Comparison of ENCODE assay signal across 1 cellular context in genomic region chr17:42311240-42312034, GRCh38.
TF ChIP-seq lines count a peak whose summit lies in the region.

No MANE protein-coding gene starts in this region.

TF ChIP-seq in K562, 482 proteins besides CTCF, POLR2A, EP300 and RAD21 (continued from another document and continues in another):
- TF ChIP-seq ZNF449 (CRISPR knock-in tag; IDR thresholded peaks at IDR 0.05), result no peak
- TF ChIP-seq SMAD4 (CRISPR knock-in tag; conservative IDR thresholded peaks at IDR 0.05), result peak; percentile 66
- TF ChIP-seq SPI1 (IDR thresholded peaks at IDR 0.05; ENCODE audit: borderline replicate concordance, low read depth, low read length), result no peak
- no peak for TF ChIP-seq HDGF (IDR thresholded peaks at IDR 0.05)
- no peak for TF ChIP-seq ZNF23 (CRISPR knock-in tag; IDR thresholded peaks at IDR 0.05)
- no peak; the same call in 1 of the 2 replicates for TF ChIP-seq ZNF41 (CRISPR knock-in tag; conservative IDR thresholded peaks at IDR 0.05)
- no peak for TF ChIP-seq PHTF2 (CRISPR knock-in tag; IDR thresholded peaks at IDR 0.05)
- no peak for TF ChIP-seq ZNF407 (IDR thresholded peaks at IDR 0.05; ENCODE audit: low read depth)
- TF ChIP-seq ILF3 (IDR thresholded peaks at IDR 0.05; ENCODE audit: borderline replicate concordance), result no peak
- TF ChIP-seq ZNF239 (CRISPR knock-in tag; IDR thresholded peaks at IDR 0.05), result no peak; the same call in 1 of the 2 replicates
- no peak for TF ChIP-seq ZBTB8A (IDR thresholded peaks at IDR 0.05; ENCODE audit: partially characterized antibody)
- TF ChIP-seq ZNF764 (CRISPR knock-in tag; IDR thresholded peaks at IDR 0.05; ENCODE audit: low read depth), result no peak
- TF ChIP-seq ZNF436 (CRISPR knock-in tag; IDR thresholded peaks at IDR 0.05), result no peak
- no peak for TF ChIP-seq CCAR2 (IDR thresholded peaks at IDR 0.05; ENCODE audit: low read depth, low read length)
- peak; percentile 45; the same call in 1 of the 2 replicates for TF ChIP-seq USF1 (CRISPR knock-in tag; IDR thresholded peaks at IDR 0.05)
- TF ChIP-seq MEF2A (IDR thresholded peaks at IDR 0.05; ENCODE audit: control insufficient read depth, low read depth, low read length), result 0 out of 2 replicates have a peak, but pooled peaks have one; percentile 22
- TF ChIP-seq RBM17 (IDR thresholded peaks at IDR 0.05; ENCODE audit: borderline replicate concordance, low read depth, low read length), result no peak
- TF ChIP-seq TSC22D4 (tag; IDR thresholded peaks at IDR 0.05), result no peak
- peak in 1 of 2 experiments; percentile 76; a peak in 2 of 4 replicates for TF ChIP-seq MAZ (CRISPR knock-in tag; conservative IDR thresholded peaks at IDR 0.05 in 1 of 2, IDR thresholded peaks at IDR 0.05 in 1 of 2)
- peak; percentile 36; the same call in 1 of the 2 replicates for TF ChIP-seq SMARCE1 (IDR thresholded peaks at IDR 0.05)
- TF ChIP-seq ZNF324 (CRISPR knock-in tag; IDR thresholded peaks at IDR 0.05), result no peak
- TF ChIP-seq ZNF707 (CRISPR knock-in tag; conservative IDR thresholded peaks at IDR 0.05), result no peak
- peak in 1 of 2 experiments; percentile 77; a peak in 2 of 4 replicates for TF ChIP-seq HDAC1 (IDR thresholded peaks at IDR 0.05)
- TF ChIP-seq SLC30A9 (CRISPR knock-in tag; IDR thresholded peaks at IDR 0.05), result no peak; the same call in 1 of the 2 replicates
- peak; percentile 53; the same call in 1 of the 2 replicates for TF ChIP-seq RAD51 (IDR thresholded peaks at IDR 0.05; ENCODE audit: borderline replicate concordance, low read depth)
- no peak for TF ChIP-seq ESRRB (CRISPR knock-in tag; IDR thresholded peaks at IDR 0.05; ENCODE audit: borderline replicate concordance)
- no peak for TF ChIP-seq MIER1 (IDR thresholded peaks at IDR 0.05; ENCODE audit: low read depth)
- TF ChIP-seq SMARCB1 (IDR thresholded peaks at IDR 0.05; ENCODE audit: insufficient read length, low read depth), result no peak
- no peak for TF ChIP-seq MAFF (IDR thresholded peaks at IDR 0.05; ENCODE audit: low read length)
- TF ChIP-seq ZNF785 (CRISPR knock-in tag; IDR thresholded peaks at IDR 0.05), result no peak
- TF ChIP-seq ARNT (IDR thresholded peaks at IDR 0.05), result peak in 1 of 2 experiments; percentile 28; a peak in 1 of 4 replicates
- no peak for TF ChIP-seq ZFP1 (CRISPR knock-in tag; IDR thresholded peaks at IDR 0.05)
- no peak for TF ChIP-seq ZNF398 (CRISPR knock-in tag; IDR thresholded peaks at IDR 0.05)
- no peak for TF ChIP-seq ELF2 (CRISPR knock-in tag; IDR thresholded peaks at IDR 0.05)
- no peak for TF ChIP-seq ZNF740 (CRISPR knock-in tag; IDR thresholded peaks at IDR 0.05)
- TF ChIP-seq ZNF740 (tag; IDR thresholded peaks at IDR 0.05), result no peak
- no peak for TF ChIP-seq ZKSCAN3 (CRISPR knock-in tag; IDR thresholded peaks at IDR 0.05)
- TF ChIP-seq ZNF140 (CRISPR knock-in tag; IDR thresholded peaks at IDR 0.05), result no peak
- no peak for TF ChIP-seq BDP1 (IDR thresholded peaks at IDR 0.05; ENCODE audit: insufficient read depth, insufficient read length)
- no peak for TF ChIP-seq MBD1 (CRISPR knock-in tag; IDR thresholded peaks at IDR 0.05)
- no peak for TF ChIP-seq HMG20A (CRISPR knock-in tag; conservative IDR thresholded peaks at IDR 0.05)
- TF ChIP-seq ZNF133 (CRISPR knock-in tag; IDR thresholded peaks at IDR 0.05), result no peak
- no peak for TF ChIP-seq TFAP4 (CRISPR knock-in tag; IDR thresholded peaks at IDR 0.05; ENCODE audit: borderline replicate concordance)
- no peak for TF ChIP-seq BRD4 (IDR thresholded peaks at IDR 0.05)
- no peak for TF ChIP-seq STAT6 (CRISPR knock-in tag; IDR thresholded peaks at IDR 0.05)
- TF ChIP-seq TBL1XR1 (IDR thresholded peaks at IDR 0.05; ENCODE audit: low read length in 2 of 2), result peak in 1 of 2 experiments; percentile 62; a peak in 2 of 4 replicates
- TF ChIP-seq EP400 (IDR thresholded peaks at IDR 0.05), result peak; percentile 74
- TF ChIP-seq RBM14 (IDR thresholded peaks at IDR 0.05; ENCODE audit: borderline replicate concordance, insufficient read depth, low read depth, low read length), result no peak
- 0 out of 2 replicates have a peak, but pooled peaks have one; percentile 24 for TF ChIP-seq NR2C1 (IDR thresholded peaks at IDR 0.05)
- TF ChIP-seq NR2C1 (tag; IDR thresholded peaks at IDR 0.05), result no peak
- no peak for TF ChIP-seq ZNF143 (CRISPR knock-in tag; IDR thresholded peaks at IDR 0.05)
